Comparison of ENCODE assay signal across 1 cellular context in genomic region chr1:155540000-155540874, GRCh38.
TF ChIP-seq lines count a peak whose summit lies in the region.

No MANE protein-coding gene starts in this region.

TF ChIP-seq in GM12878, 131 proteins besides CTCF, POLR2A, EP300 and RAD21:
- no peak for TF ChIP-seq MTA3 (IDR thresholded peaks at IDR 0.05; ENCODE audit: borderline replicate concordance, low read length)
- peak; percentile 7; the same call in 1 of the 2 replicates for TF ChIP-seq CBFB (IDR thresholded peaks at IDR 0.05; ENCODE audit: low read depth)
- TF ChIP-seq DPF2 (IDR thresholded peaks at IDR 0.05), result 0 out of 2 replicates have a peak, but pooled peaks have one; percentile 28
- TF ChIP-seq RUNX3 (IDR thresholded peaks at IDR 0.05; ENCODE audit: low read length), result peak; percentile 70
- no peak for TF ChIP-seq E4F1 (IDR thresholded peaks at IDR 0.05; ENCODE audit: borderline replicate concordance, partially characterized antibody)
- TF ChIP-seq, protein P1, sequence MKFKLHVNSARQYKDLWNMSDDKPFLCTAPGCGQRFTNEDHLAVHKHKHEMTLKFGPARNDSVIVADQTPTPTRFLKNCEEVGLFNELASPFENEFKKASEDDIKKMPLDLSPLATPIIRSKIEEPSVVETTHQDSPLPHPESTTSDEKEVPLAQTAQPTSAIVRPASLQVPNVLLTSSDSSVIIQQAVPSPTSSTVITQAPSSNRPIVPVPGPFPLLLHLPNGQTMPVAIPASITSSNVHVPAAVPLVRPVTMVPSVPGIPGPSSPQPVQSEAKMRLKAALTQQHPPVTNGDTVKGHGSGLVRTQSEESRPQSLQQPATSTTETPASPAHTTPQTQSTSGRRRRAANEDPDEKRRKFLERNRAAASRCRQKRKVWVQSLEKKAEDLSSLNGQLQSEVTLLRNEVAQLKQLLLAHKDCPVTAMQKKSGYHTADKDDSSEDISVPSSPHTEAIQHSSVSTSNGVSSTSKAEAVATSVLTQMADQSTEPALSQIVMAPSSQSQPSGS (IDR thresholded peaks at IDR 0.05; ENCODE audit: low read length), result no peak
- TF ChIP-seq ZNF24 (IDR thresholded peaks at IDR 0.05), result peak; percentile 41; the same call in 1 of the 2 replicates
- TF ChIP-seq BHLHE40 (IDR thresholded peaks at IDR 0.05; ENCODE audit: borderline replicate concordance in 1 of 2, low read depth in 2 of 2, low read length in 1 of 2), result peak; percentile 4 to 46; a peak in 1 of 4 replicates
- TF ChIP-seq IKZF1 (conservative IDR thresholded peaks at IDR 0.05), result peak; percentile 34; the same call in 1 of the 2 replicates
- TF ChIP-seq TBL1XR1 (IDR thresholded peaks at IDR 0.05; ENCODE audit: low read depth, low read length), result 0 out of 2 replicates have a peak, but pooled peaks have one; percentile 21
- TF ChIP-seq GABPA (IDR thresholded peaks at IDR 0.05; ENCODE audit: low read depth), result no peak
- TF ChIP-seq IKZF2 (IDR thresholded peaks at IDR 0.05), result peak; percentile 20 to 56; a peak in 1 of 4 replicates
- TF ChIP-seq RELA (IDR thresholded peaks at IDR 0.05; ENCODE audit: borderline replicate concordance, partially characterized antibody), result no peak
- 0 out of 2 replicates have a peak, but pooled peaks have one; percentile 24 for TF ChIP-seq NFIC (IDR thresholded peaks at IDR 0.05; ENCODE audit: low read depth, low read length)
- 0 out of 2 replicates have a peak, but pooled peaks have one; percentile 38 for TF ChIP-seq JUNB (IDR thresholded peaks at IDR 0.05)
- 0 out of 2 replicates have a peak, but pooled peaks have one; percentile 8 for TF ChIP-seq ZNF384 (IDR thresholded peaks at IDR 0.05; ENCODE audit: borderline replicate concordance, low read depth, low read length)
- peak; percentile 21; the same call in 1 of the 2 replicates for TF ChIP-seq NBN (IDR thresholded peaks at IDR 0.05)
- TF ChIP-seq, protein P2, sequence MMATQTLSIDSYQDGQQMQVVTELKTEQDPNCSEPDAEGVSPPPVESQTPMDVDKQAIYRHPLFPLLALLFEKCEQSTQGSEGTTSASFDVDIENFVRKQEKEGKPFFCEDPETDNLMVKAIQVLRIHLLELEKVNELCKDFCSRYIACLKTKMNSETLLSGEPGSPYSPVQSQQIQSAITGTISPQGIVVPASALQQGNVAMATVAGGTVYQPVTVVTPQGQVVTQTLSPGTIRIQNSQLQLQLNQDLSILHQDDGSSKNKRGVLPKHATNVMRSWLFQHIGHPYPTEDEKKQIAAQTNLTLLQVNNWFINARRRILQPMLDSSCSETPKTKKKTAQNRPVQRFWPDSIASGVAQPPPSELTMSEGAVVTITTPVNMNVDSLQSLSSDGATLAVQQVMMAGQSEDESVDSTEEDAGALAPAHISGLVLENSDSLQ (IDR thresholded peaks at IDR 0.05), result peak; percentile 33; the same call in 1 of the 2 replicates
- no peak for TF ChIP-seq SREBF2 (IDR thresholded peaks at IDR 0.05; ENCODE audit: low read length)
- no peak for TF ChIP-seq PBX3 (IDR thresholded peaks at IDR 0.05; ENCODE audit: insufficient replicate concordance, low read depth, low read length)
- no peak for TF ChIP-seq TAF1 (IDR thresholded peaks at IDR 0.05; ENCODE audit: borderline replicate concordance, low read depth, low read length)
- no peak for TF ChIP-seq MXI1 (IDR thresholded peaks at IDR 0.05; ENCODE audit: low read depth, low read length)
- TF ChIP-seq CUX1 (IDR thresholded peaks at IDR 0.05; ENCODE audit: insufficient replicate concordance, low read depth, low read length), result no peak
- 0 out of 2 replicates have a peak, but pooled peaks have one; percentile 42 for TF ChIP-seq BACH1 (IDR thresholded peaks at IDR 0.05; ENCODE audit: borderline replicate concordance)
TF ChIP-seq in GM12878: peak in this region for 14.
